9 cellular contexts compared by ENCODE assay signal in the genomic region with DNA sequence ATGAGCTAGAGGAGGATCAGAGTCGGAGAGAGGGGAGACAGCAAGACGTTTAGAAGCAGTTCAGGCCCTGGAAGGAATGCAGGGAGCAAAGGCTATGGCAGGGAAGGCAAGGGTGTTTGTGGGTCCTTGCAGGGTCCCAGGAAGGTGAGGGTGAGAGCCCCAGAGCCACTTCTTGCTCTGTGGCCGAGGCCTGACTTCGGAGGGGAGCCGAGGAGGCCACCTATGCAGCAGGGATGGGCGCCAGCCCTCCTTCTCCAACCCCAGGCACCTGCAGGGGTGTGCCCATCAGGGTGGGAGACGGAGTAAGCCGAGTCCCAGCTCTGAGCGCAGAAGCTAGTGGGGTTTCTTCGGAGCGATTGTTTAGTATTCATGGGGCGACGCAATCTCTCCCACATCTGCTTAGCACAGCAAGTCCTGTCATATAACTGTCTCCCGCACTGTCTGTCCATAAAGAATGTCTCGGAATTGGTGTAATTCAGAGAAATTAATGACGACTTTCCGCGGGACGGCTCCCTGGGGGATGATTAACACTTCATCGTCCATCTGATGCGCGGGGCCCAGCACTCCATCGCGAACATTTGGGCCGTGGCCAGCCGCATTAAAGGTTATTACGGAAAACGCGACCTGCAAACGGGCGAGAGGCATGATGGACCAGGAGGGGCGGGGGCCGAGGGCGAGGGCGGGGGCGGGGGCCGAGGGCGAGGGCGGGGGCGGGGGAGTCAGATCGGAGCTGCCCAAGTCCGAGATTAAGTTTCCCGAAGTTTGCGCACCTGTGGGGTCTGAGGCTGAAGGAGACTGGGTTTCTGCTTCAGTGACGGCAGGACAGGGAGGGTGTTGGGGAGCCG. TPM values are rescaled to one million over a fixed set of nuclear protein-coding genes. Genes with fewer than 3 reads are reported as not detected.
DNase-seq lines count a peak whose midpoint lies in the region; ATAC-seq and TF ChIP-seq lines count a peak whose summit lies in the region.
"Had no signal": no experiment of that assay in that cellular context is flagged by ENCODE, and none has a peak within 500 bp of the region (broad histone marks: within the 10 kb centered on the region; RNA-seq: fewer than 3 reads in every experiment).

No MANE protein-coding gene starts in this region.

- H3K4me3 Mint-ChIP-seq in activated naive CD8-positive, alpha-beta T cell treated with anti-CD3 and anti-CD28 coated beads, Interleukin-2, amount 10 ng/mL, durations not matched to agents 7 days and 5 days = peak overlapping the region; percentile 58
- H3K4me3 Mint-ChIP-seq in immature natural killer cell = peak overlapping the region in 4 of 5 donors; percentile 53 to 70 (median 66)

- H3K27ac ChIP-seq in suprapubic skin = no peak overlapping the region
- H3K27ac ChIP-seq: transverse colon had no signal

- WGBS in suprapubic skin = 7% methylated on average over 33 of the region's 46 CpGs

- no peaks in the 10 kb centered on the region for H3K36me3 Mint-ChIP-seq in activated naive CD4-positive, alpha-beta T cell treated with anti-CD3 and anti-CD28 coated beads, Interleukin-2, amount 50 U/mL, for 72 hours
- H3K36me3 Mint-ChIP-seq in activated naive CD8-positive, alpha-beta T cell treated with anti-CD3 and anti-CD28 coated beads, Interleukin-2, amount 10 ng/mL, durations not matched to agents 7 days and 5 days = no peaks in the 10 kb centered on the region
- peaks cover 0 to 4% (median 0%) of the 10 kb centered on the region in 3 donors for H3K36me3 Mint-ChIP-seq in immature natural killer cell

- H3K4me1 ChIP-seq in suprapubic skin = peaks cover 25% of the 10 kb centered on the region

- POLR2A ChIA-PET in activated naive CD8-positive, alpha-beta T cell treated with anti-CD3 and anti-CD28 coated beads, Interleukin-2, amount 10 ng/mL, durations not matched to agents 7 days and 5 days (lab: Charles Lee) = interaction anchor here (1.2 kb wide), 1 partner anchor 11 kb away, joined by 3 read pairs; no protein-coding TSS in a partner anchor

- H3K9me3 Mint-ChIP-seq in activated naive CD4-positive, alpha-beta T cell treated with anti-CD3 and anti-CD28 coated beads, Interleukin-2, amount 50 U/mL, for 72 hours = no peaks in the 10 kb centered on the region
- no peaks in the 10 kb centered on the region for H3K9me3 Mint-ChIP-seq in activated naive CD8-positive, alpha-beta T cell treated with anti-CD3 and anti-CD28 coated beads, Interleukin-2, amount 10 ng/mL, durations not matched to agents 7 days and 5 days
- H3K9me3 Mint-ChIP-seq in immature natural killer cell = no peaks in the 10 kb centered on the region

- TF ChIP-seq POLR2A in suprapubic skin (IDR thresholded peaks at IDR 0.05) = no peak

- H3K27me3 Mint-ChIP-seq in activated naive CD8-positive, alpha-beta T cell treated with anti-CD3 and anti-CD28 coated beads, Interleukin-2, amount 10 ng/mL, durations not matched to agents 7 days and 5 days = peaks cover 37% of the 10 kb centered on the region
- peaks cover 23 to 41% (median 23%) of the 10 kb centered on the region in 3 donors for H3K27me3 Mint-ChIP-seq in immature natural killer cell (ENCODE audit: low read depth in 3 of 3)

- H3K4me1 Mint-ChIP-seq in activated naive CD8-positive, alpha-beta T cell treated with anti-CD3 and anti-CD28 coated beads, Interleukin-2, amount 10 ng/mL, durations not matched to agents 7 days and 5 days = peaks cover 16% of the 10 kb centered on the region
- peaks cover 23 to 25% of the 10 kb centered on the region in 2 donors for H3K4me1 Mint-ChIP-seq in immature natural killer cell

- H3K27me3 ChIP-seq in suprapubic skin = peaks cover 64% of the 10 kb centered on the region

- TF ChIP-seq CTCF in suprapubic skin (IDR thresholded peaks at IDR 0.05) = no peak

- no peak for TF ChIP-seq EP300 in suprapubic skin (IDR thresholded peaks at IDR 0.05)

- no peak for DNase-seq in activated naive CD4-positive, alpha-beta T cell treated with anti-CD3 and anti-CD28 coated beads, Interleukin-2, amount 50 U/mL, for 72 hours (ENCODE audit: low spot score in 2 of 2)
- no peak for DNase-seq in activated naive CD4-positive, alpha-beta T cell (lab: John Stamatoyannopoulos, UW)
- DNase-seq in activated naive CD8-positive, alpha-beta T cell treated with anti-CD3 and anti-CD28 coated beads, Interleukin-2, amount 10 ng/mL, durations not matched to agents 7 days and 5 days = peak; percentile 21
- DNase-seq in immature natural killer cell (no peak), suprapubic skin (ENCODE audit: low spot score in 2 of 2) (no peak), NCI-H128 (lab: John Stamatoyannopoulos, UW; ENCODE audit: unreplicated experiment) (no peak)
- DNase-seq in central memory CD4-positive, alpha-beta T cell = no peak

- peak overlapping the region; percentile 35 for H3K4me3 ChIP-seq in suprapubic skin

- H3K27ac Mint-ChIP-seq in activated naive CD4-positive, alpha-beta T cell treated with anti-CD3 and anti-CD28 coated beads, Interleukin-2, amount 50 U/mL, for 72 hours = no peak overlapping the region
- no peak overlapping the region for H3K27ac Mint-ChIP-seq in activated naive CD8-positive, alpha-beta T cell treated with anti-CD3 and anti-CD28 coated beads, Interleukin-2, amount 10 ng/mL, durations not matched to agents 7 days and 5 days
- no peak overlapping the region for H3K27ac Mint-ChIP-seq in immature natural killer cell

- no peaks in the 10 kb centered on the region for H3K9me3 ChIP-seq in suprapubic skin
- H3K9me3 ChIP-seq: transverse colon had no signal

- H3K36me3 ChIP-seq in suprapubic skin = no peaks in the 10 kb centered on the region
- H3K36me3 ChIP-seq: transverse colon had no signal

- ATAC-seq in activated naive CD4-positive, alpha-beta T cell treated with anti-CD3 and anti-CD28 coated beads, Interleukin-2, amount 50 U/mL, for 72 hours = peak; percentile 5 to 21
- no peak for ATAC-seq in activated naive CD8-positive, alpha-beta T cell treated with anti-CD3 and anti-CD28 coated beads, Interleukin-2, amount 10 ng/mL, durations not matched to agents 7 days and 5 days (ENCODE audit: low read depth)
- ATAC-seq in GM21786 (IDR thresholded peaks at IDR 0.05; ENCODE audit: unreplicated experiment) = no peak

RNA-seq across cellular contexts. Expression of a gene that starts 12.3 kb away (rescaled TPM):
- 10 to 100 TPM; 35.4 to 36.2 TPM for total RNA-seq in activated naive CD4-positive, alpha-beta T cell treated with anti-CD3 and anti-CD28 coated beads, Interleukin-2, amount 50 U/mL, for 72 hours
- total RNA-seq in activated naive CD8-positive, alpha-beta T cell treated with anti-CD3 and anti-CD28 coated beads, Interleukin-2, amount 10 ng/mL, durations not matched to agents 7 days and 5 days = 10 to 100 TPM; 83.6 to 91.1 TPM
- 100 to 1,000 TPM in 2 of 3 donors, 10 to 100 TPM in 1; 81.7 to 110 (median 100) TPM for polyA plus RNA-seq in immature natural killer cell
- total RNA-seq in suprapubic skin = 100 to 1,000 TPM; 287 to 729 (median 317) TPM

RNA-seq across cellular contexts. Expression of a gene that starts 12.3 kb away (rescaled TPM):
- not detected for total RNA-seq in activated naive CD4-positive, alpha-beta T cell treated with anti-CD3 and anti-CD28 coated beads, Interleukin-2, amount 50 U/mL, for 72 hours
- not detected for total RNA-seq in activated naive CD8-positive, alpha-beta T cell treated with anti-CD3 and anti-CD28 coated beads, Interleukin-2, amount 10 ng/mL, durations not matched to agents 7 days and 5 days
- polyA plus RNA-seq in immature natural killer cell = not detected
- total RNA-seq in suprapubic skin = not detected
- total RNA-seq: transverse colon had no signal

Comparison
In these comparisons a context has a peak if more than half of its experiments do, and no peak if none do; other contexts are left out.
1. ATAC-seq: peak in activated naive CD4-positive, alpha-beta T cell treated with anti-CD3 and anti-CD28 coated beads, Interleukin-2, amount 50 U/mL, for 72 hours (2 of 2); none in activated naive CD8-positive, alpha-beta T cell treated with anti-CD3 and anti-CD28 coated beads, Interleukin-2, amount 10 ng/mL, durations not matched to agents 7 days and 5 days (single experiment) and GM21786 (single experiment).